22 cellular contexts compared by ENCODE assay signal in genomic region chr1:225853441-225853840, GRCh38. TPM values are rescaled to one million over a fixed set of nuclear protein-coding genes. Genes with fewer than 3 reads are reported as not detected.
DNase-seq lines count a peak whose midpoint lies in the region; ATAC-seq and TF ChIP-seq lines count a peak whose summit lies in the region.
"Had no signal": no experiment of that assay in that cellular context is flagged by ENCODE, and none has a peak within 500 bp of the region (broad histone marks: within the 10 kb centered on the region; RNA-seq: fewer than 3 reads in every experiment).

No MANE protein-coding gene starts in this region.

- H4K5ac ChIP-seq in IMR-90 (ENCODE audit: low read depth, low read length) = no peak overlapping the region

- peaks cover 31% of the 10 kb centered on the region for H3K36me3 ChIP-seq in IMR-90 (ENCODE audit: control insufficient read depth, insufficient read depth, low read length)
- peaks cover 0 to 28% of the 10 kb centered on the region in 2 donors for H3K36me3 ChIP-seq in neuronal stem cell (replicated peaks in 1 of 2; ENCODE audit: control insufficient read depth in 2 of 2, insufficient read depth in 2 of 2, low read length in 2 of 2)
- H3K36me3 ChIP-seq in body of pancreas (replicated peaks in 1 of 2; ENCODE audit: insufficient read depth in 1 of 2, low read depth in 2 of 2) = peaks cover 0 to 14% of the 10 kb centered on the region in 2 donors
- H3K36me3 ChIP-seq: BE2C had no signal

- H3K4me1 ChIP-seq in IMR-90 (ENCODE audit: control insufficient read depth, insufficient read depth, low read length) (peaks cover 2% of the 10 kb centered on the region; the same call in 1 of the 2 replicates), neuronal stem cell (ENCODE audit: control insufficient read depth in 2 of 2, insufficient read depth in 1 of 2, low read depth in 1 of 2, low read length in 2 of 2) (peaks cover 0 to 1% of the 10 kb centered on the region in 2 donors), body of pancreas (peaks cover 23% of the 10 kb centered on the region)

- in situ Hi-C loops in IMR-90 (cut with MboI; ENCODE audit: low sequenced_read_pairs) = no loop called here

- H4K20me1 ChIP-seq in IMR-90 (ENCODE audit: insufficient read depth, low read length) = no peaks in the 10 kb centered on the region

- BruUV-seq in IMR-90 (replicated peaks; lab: Mats Ljungman, UMichigan) = no TSS peak

- H3K4me3 Mint-ChIP-seq in activated naive CD4-positive, alpha-beta T cell treated with anti-CD3 and anti-CD28 coated beads, Interleukin-2, amount 50 U/mL, for 24 hours = no peak overlapping the region
- H3K4me3 Mint-ChIP-seq: CD8-positive, alpha-beta memory T cell had no signal

- H3K4me1 Mint-ChIP-seq in activated naive CD4-positive, alpha-beta T cell treated with anti-CD3 and anti-CD28 coated beads, Interleukin-2, amount 50 U/mL, for 24 hours = peaks cover 60% of the 10 kb centered on the region

- H3K27ac Mint-ChIP-seq in activated naive CD4-positive, alpha-beta T cell treated with anti-CD3 and anti-CD28 coated beads, Interleukin-2, amount 50 U/mL, for 24 hours = peak overlapping the region; percentile 77

- dilution Hi-C loops in IMR-90 (cut with HindIII; ENCODE audit: low sequenced_read_pairs, unreplicated experiment) = no loop called here

- no peak overlapping the region for H3K4me3 ChIP-seq in IMR-90 (ENCODE audit: insufficient read depth, low read depth, low read length)
- no peak overlapping the region for H3K4me3 ChIP-seq in neuronal stem cell (ENCODE audit: low read length in 2 of 2)
- H3K4me3 ChIP-seq in body of pancreas = no peak overlapping the region

- H3K4ac ChIP-seq in IMR-90 (ENCODE audit: low read depth, low read length) (no peak overlapping the region), neuronal stem cell (ENCODE audit: low read length) (no peak overlapping the region)

- no peak for DNase-seq in activated naive CD4-positive, alpha-beta T cell treated with anti-CD3 and anti-CD28 coated beads, Interleukin-2, amount 50 U/mL, for 16 hours
- DNase-seq in IMR-90 (no peak), caudate nucleus (lab: John Stamatoyannopoulos, UW) (no peak), neuronal stem cell (ENCODE audit: low spot score) (no peak), RWPE1 (ENCODE audit: low spot score) (no peak), body of pancreas (no peak)
- DNase-seq: 8988T; BE2C; CD8-positive, alpha-beta memory T cell; GOT3; KBM-7; MV-4-11; NCI-H1694 treated with DMSO at 0.1 percent for 48 hours; NCI-H2107; NCI-H2227 treated with DMSO at 0.1 percent for 48 hours; NCI-H510A treated with DMSO at 0.1 percent for 48 hours; NCI-H774; OCI-M1; SIG-M5 had no signal

- H3K36me3 Mint-ChIP-seq in activated naive CD4-positive, alpha-beta T cell treated with anti-CD3 and anti-CD28 coated beads, Interleukin-2, amount 50 U/mL, for 24 hours = peaks cover 18% of the 10 kb centered on the region

- 95% methylated on average over 7 of the region's 12 CpGs; no CpG with 5 or more reads in 1 of the 2 experiments for WGBS in IMR-90 (ENCODE audit: extremely low coverage in 2 of 2, insufficient read length in 1 of 2), 2 experiments
- WGBS in neuronal stem cell (ENCODE audit: extremely low coverage in 2 of 2, insufficient read length in 2 of 2, insufficient replicate concordance in 1 of 2), 2 donors = no CpG with 5 or more reads among the region's 12 CpGs
- WGBS in body of pancreas, 2 donors = 88 to 93% methylated on average over 11 to 12 of the region's 12 CpGs

- H3K4me2 ChIP-seq in IMR-90 (ENCODE audit: low read depth, low read length) (no peak overlapping the region), neuronal stem cell (ENCODE audit: insufficient read depth, low read length, poor library complexity, severe bottlenecking) (no peak overlapping the region)

- H2AFZ ChIP-seq in IMR-90 (replicated peaks; ENCODE audit: low read length, poor library complexity) = peak overlapping the region; percentile 14
- no peak overlapping the region for H2AFZ ChIP-seq in neuronal stem cell (ENCODE audit: low read length)

- H2BK120ac ChIP-seq in IMR-90 (ENCODE audit: low read depth, low read length) (no peak overlapping the region), neuronal stem cell (ENCODE audit: low read depth, low read length) (no peak overlapping the region)

- H2BK15ac ChIP-seq in IMR-90 (ENCODE audit: low read depth, low read length) (no peak overlapping the region), neuronal stem cell (ENCODE audit: low read length) (no peak overlapping the region)

- no peaks in the 10 kb centered on the region for H3K9me3 Mint-ChIP-seq in activated naive CD4-positive, alpha-beta T cell treated with anti-CD3 and anti-CD28 coated beads, Interleukin-2, amount 50 U/mL, for 24 hours
- H3K9me3 Mint-ChIP-seq: CD8-positive, alpha-beta memory T cell had no signal

- H3K9ac ChIP-seq in IMR-90 (ENCODE audit: low read depth, low read length) (no peak overlapping the region), neuronal stem cell (ENCODE audit: low read depth, low read length, poor library complexity) (peak overlapping the region; percentile 54)

- H3K9me1 ChIP-seq in IMR-90 (ENCODE audit: insufficient read depth, low read length) = peaks cover 12% of the 10 kb centered on the region

- TF ChIP-seq POLR2A in IMR-90 (IDR thresholded peaks at IDR 0.05; ENCODE audit: low read depth, low read length) (no peak), body of pancreas (IDR thresholded peaks at IDR 0.05) (no peak)

- H3K56ac ChIP-seq in IMR-90 (ENCODE audit: extremely low read depth, insufficient read depth, low read length) = no peak overlapping the region

- no peak overlapping the region for H2AK9ac ChIP-seq in IMR-90 (replicated peaks; ENCODE audit: low read depth, low read length, poor library complexity)

- H3K18ac ChIP-seq in IMR-90 (ENCODE audit: low read depth, low read length) = no peak overlapping the region
- peak overlapping the region; percentile 33 for H3K18ac ChIP-seq in neuronal stem cell (ENCODE audit: low read length)

- intact Hi-C loops in IMR-90 (cut with micrococcal nuclease) (no loop called here), body of pancreas (cut with DNase I) (no loop called here)

- no peak for TF ChIP-seq RAD21 in IMR-90 (IDR thresholded peaks at IDR 0.05; ENCODE audit: low read length)

- H2BK12ac ChIP-seq in neuronal stem cell (ENCODE audit: low read length) = no peak overlapping the region

- TF ChIP-seq CTCF in IMR-90 (conservative IDR thresholded peaks at IDR 0.05; ENCODE audit: low read depth, low read length) = no peak
- no peak for TF ChIP-seq CTCF in RWPE1 (conservative IDR thresholded peaks at IDR 0.05; ENCODE audit: low read depth)
- no peak for TF ChIP-seq CTCF in body of pancreas (IDR thresholded peaks at IDR 0.05)

- POLR2A ChIA-PET in IMR-90 (lab: Charles Lee; ENCODE audit: unreplicated experiment) = no interaction called here
- POLR2A ChIA-PET in RWPE1 (lab: Yijun Ruan, JAX; ENCODE audit: low non-redundant PET) = no interaction called here

- H3K27me3 ChIP-seq in IMR-90 (ENCODE audit: control insufficient read depth, insufficient read depth, low read length) (no peaks in the 10 kb centered on the region), neuronal stem cell (ENCODE audit: control insufficient read depth in 3 of 3, insufficient read depth in 3 of 3, low read depth in 1 of 3, low read length in 3 of 3) (no peaks in the 10 kb centered on the region), body of pancreas (no peaks in the 10 kb centered on the region)
- H3K27me3 ChIP-seq: BE2C had no signal

- H4K8ac ChIP-seq in IMR-90 (ENCODE audit: low read depth in 2 of 2, low read length in 2 of 2) (no peak overlapping the region), neuronal stem cell (ENCODE audit: low read depth, low read length) (no peak overlapping the region)

- CTCF ChIA-PET in IMR-90 (lab: Yijun Ruan, JAX) = no interaction called here
- CTCF ChIA-PET in RWPE1 (lab: Yijun Ruan, JAX) = no interaction called here

- H3K79me1 ChIP-seq in IMR-90 (ENCODE audit: low read depth in 1 of 2, low read length in 2 of 2) = no peaks in the 10 kb centered on the region
- H3K79me1 ChIP-seq in neuronal stem cell (ENCODE audit: low read depth, low read length) = no peaks in the 10 kb centered on the region

- H2BK5ac ChIP-seq in IMR-90 (ENCODE audit: low read depth, low read length, poor library complexity, severe bottlenecking) (no peak overlapping the region), neuronal stem cell (ENCODE audit: low read length) (no peak overlapping the region)

- H3K9me3 ChIP-seq in IMR-90 (ENCODE audit: control insufficient read depth, insufficient read depth, low read length) (no peaks in the 10 kb centered on the region), neuronal stem cell (replicated peaks in 1 of 2; ENCODE audit: control insufficient read depth in 2 of 2, insufficient read depth in 1 of 2, low read depth in 1 of 2, low read length in 2 of 2) (peaks cover 0 to 6% of the 10 kb centered on the region in 2 donors), body of pancreas (no peaks in the 10 kb centered on the region)
- H3K9me3 ChIP-seq: BE2C had no signal

- no peak overlapping the region for H2BK20ac ChIP-seq in IMR-90 (ENCODE audit: low read depth, low read length)

- no peak overlapping the region for H3K14ac ChIP-seq in IMR-90 (replicated peaks; ENCODE audit: low read depth, low read length)
- peak overlapping the region; percentile 25 for H3K14ac ChIP-seq in neuronal stem cell (ENCODE audit: low read length)

- H4K91ac ChIP-seq in IMR-90 (ENCODE audit: insufficient read depth, low read depth, low read length) (no peak overlapping the region), neuronal stem cell (ENCODE audit: low read depth, low read length, poor library complexity) (no peak overlapping the region)

- no peak overlapping the region for H3K23ac ChIP-seq in IMR-90 (ENCODE audit: low read depth, low read length)
- H3K23ac ChIP-seq in neuronal stem cell (ENCODE audit: low read depth, low read length, poor library complexity) = no peak overlapping the region

- H2AK5ac ChIP-seq in IMR-90 (ENCODE audit: low read depth, low read length) (no peak overlapping the region), neuronal stem cell (ENCODE audit: low read depth, low read length) (no peak overlapping the region)

- H3K27ac ChIP-seq in IMR-90 (ENCODE audit: insufficient read depth, low read length) (no peak overlapping the region), caudate nucleus (ENCODE audit: low read depth, low read length) (peak overlapping the region; percentile 22), neuronal stem cell (replicated peaks; ENCODE audit: low read length) (no peak overlapping the region), RWPE1 (no peak overlapping the region), body of pancreas (no peak overlapping the region)

- ATAC-seq in IMR-90 (ENCODE audit: low read depth) = no peak
- no peak for ATAC-seq in body of pancreas
- ATAC-seq in GM18517 (IDR thresholded peaks at IDR 0.05; ENCODE audit: unreplicated experiment) = no peak
- ATAC-seq: HCT116 had no signal

- no peaks in the 10 kb centered on the region for H3K27me3 Mint-ChIP-seq in activated naive CD4-positive, alpha-beta T cell treated with anti-CD3 and anti-CD28 coated beads, Interleukin-2, amount 50 U/mL, for 24 hours
- H3K27me3 Mint-ChIP-seq: CD8-positive, alpha-beta memory T cell had no signal

RNA-seq across cellular contexts. Expression of gene TMEM63A, which starts 28.7 kb away (rescaled TPM):
- total RNA-seq in IMR-90 (2012; rRNA removed) (4.7 and 5.6 TPM in 2 replicates), body of pancreas (100 to 1,000 TPM; 129 to 217 TPM)
- 23.3 and 23.4 TPM in 2 replicates for polyA plus RNA-seq in IMR-90 (2012; rRNA removed)
- polyA plus RNA-seq in IMR-90 (2012; cell fraction: cytosol; rRNA removed) = 6.1 and 8.6 TPM in 2 replicates
- 206 and 213 TPM in 2 replicates for polyA plus RNA-seq in IMR-90 (2012; cell fraction: nucleus; rRNA removed; ENCODE audit: low replicate concordance)
- 9.6 TPM for polyA plus RNA-seq in neuronal stem cell (2013, experiment 1 of 2)
- polyA plus RNA-seq in neuronal stem cell (2013, experiment 2 of 2) = 8.6 TPM

RNA-seq across cellular contexts. Expression of gene LEFTY1, which starts 35.5 kb away (rescaled TPM):
- total RNA-seq in IMR-90 (2012; rRNA removed) = not detected in 2 replicates
- not detected in 2 replicates for polyA plus RNA-seq in IMR-90 (2012; rRNA removed)
- not detected in 2 replicates for polyA plus RNA-seq in IMR-90 (2012; cell fraction: cytosol; rRNA removed)
- polyA plus RNA-seq in IMR-90 (2012; cell fraction: nucleus; rRNA removed; ENCODE audit: low replicate concordance) = 0.07 TPM in 1 of 2 replicates, not detected in the other
- polyA plus RNA-seq in neuronal stem cell (2013, experiment 1 of 2) = 0.33 TPM
- polyA plus RNA-seq in neuronal stem cell (2013, experiment 2 of 2) = 0.21 TPM
- 100 to 1,000 TPM; 138 to 153 TPM for total RNA-seq in body of pancreas
- total RNA-seq: CD8-positive, alpha-beta memory T cell had no signal

RNA-seq across cellular contexts. Expression of gene EPHX1, which starts 43.5 kb away (rescaled TPM):
- total RNA-seq in IMR-90 (2012; rRNA removed) (16.9 and 20.3 TPM in 2 replicates), body of pancreas (100 to 1,000 TPM; 109 to 136 TPM)
- 33.8 and 46.3 TPM in 2 replicates for polyA plus RNA-seq in IMR-90 (2012; rRNA removed)
- polyA plus RNA-seq in IMR-90 (2012; cell fraction: cytosol; rRNA removed) = 35.7 and 36.6 TPM in 2 replicates
- 14.3 and 16.2 TPM in 2 replicates for polyA plus RNA-seq in IMR-90 (2012; cell fraction: nucleus; rRNA removed; ENCODE audit: low replicate concordance)
- polyA plus RNA-seq in neuronal stem cell (2013, experiment 1 of 2) = 9.9 TPM
- polyA plus RNA-seq in neuronal stem cell (2013, experiment 2 of 2) = 9.9 TPM

Comparison
In these comparisons a context has a peak if more than half of its experiments do, and no peak if none do; other contexts are left out.
1. RNA of gene TMEM63A, which starts 28.7 kb away (total RNA-seq): 129 to 217 TPM in body of pancreas; 4.7 to 5.6 TPM in IMR-90; every median in the first group is over 10 times any median in the second.
2. RNA of gene LEFTY1, which starts 35.5 kb away (total RNA-seq): 138 to 153 TPM in body of pancreas; not detected in IMR-90; every median in the first group is over 100 times any median in the second.